ENCODE assay signal across 9 cellular contexts in the genomic region with DNA sequence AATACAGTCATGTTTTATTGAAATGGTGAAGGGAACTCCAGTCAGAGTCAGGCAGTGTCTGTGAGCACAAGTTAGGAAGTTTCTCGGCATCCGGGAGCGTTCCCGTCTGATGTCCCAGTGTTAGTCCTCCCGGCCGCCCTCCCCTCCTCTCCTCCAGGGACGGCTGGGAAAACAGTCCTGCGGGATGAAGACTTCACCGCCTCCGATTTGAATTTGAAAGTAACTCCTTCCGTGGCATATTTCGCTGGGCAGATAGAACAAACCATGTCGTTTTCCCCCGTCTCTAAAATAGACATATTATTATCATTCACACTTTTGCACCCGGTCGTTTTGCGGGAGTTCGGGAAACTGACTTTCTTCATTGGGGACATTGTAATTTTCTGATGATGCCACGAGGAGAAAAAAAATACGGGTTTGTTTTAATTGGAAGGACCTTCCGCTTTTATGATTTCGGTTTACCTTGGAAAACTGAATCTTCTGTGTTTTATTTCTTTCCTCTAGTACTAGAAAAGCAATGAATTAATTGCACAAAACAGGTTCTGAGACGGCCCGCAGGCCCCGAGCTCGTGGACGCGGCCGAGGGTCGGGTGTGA.
DNase-seq lines count a peak whose midpoint lies in the region; ATAC-seq and TF ChIP-seq lines count a peak whose summit lies in the region.
"Had no signal": no experiment of that assay in that cellular context is flagged by ENCODE, and none has a peak within 500 bp of the region (broad histone marks: within the 10 kb centered on the region; RNA-seq: fewer than 3 reads in every experiment).

No MANE protein-coding gene starts in this region.

- peaks cover 51% of the 10 kb centered on the region for H3K27me3 Mint-ChIP-seq in activated naive CD8-positive, alpha-beta T cell treated with anti-CD3 and anti-CD28 coated beads for 36 hours
- peaks cover 33 to 65% of the 10 kb centered on the region in 2 donors for H3K27me3 Mint-ChIP-seq in stimulated activated naive B cell treated with anti-CD40 and anti-IgM and Interleukin-4, amounts not matched to agents 10 μg/mL and 1 μg/mL and 100 μg/mL, for 72 hours

- 0 out of 2 replicates have a peak overlapping the region, but pooled peaks have one; percentile 22 for H2AFZ ChIP-seq in SK-N-SH (ENCODE audit: low read depth)

- H3K9me3 Mint-ChIP-seq in activated naive CD8-positive, alpha-beta T cell treated with anti-CD3 and anti-CD28 coated beads for 36 hours: no peaks in the 10 kb centered on the region
- H3K9me3 Mint-ChIP-seq in stimulated activated naive B cell treated with anti-CD40 and anti-IgM and Interleukin-4, amounts not matched to agents 10 μg/mL and 1 μg/mL and 100 μg/mL, for 72 hours: no peaks in the 10 kb centered on the region

- H3K4me3 ChIP-seq in SK-N-SH (ENCODE audit: low read depth in 2 of 2, low read length in 1 of 2) (peak overlapping the region in 1 of 2 experiments; percentile 37; a peak in 3 of 4 replicates), iPS-20b (ENCODE audit: low read length) (peak overlapping the region; percentile 53; the same call in 1 of the 2 replicates)

- H3K4me2 ChIP-seq in SK-N-SH: peak overlapping the region; percentile 33; the same call in 1 of the 2 replicates

- H3K9me3 ChIP-seq in SK-N-SH: no peaks in the 10 kb centered on the region
- no peaks in the 10 kb centered on the region for H3K9me3 ChIP-seq in iPS-20b (ENCODE audit: insufficient read depth, low read depth, low read length)

- TF ChIP-seq RAD21 in SK-N-SH (IDR thresholded peaks at IDR 0.05; ENCODE audit: low read length): no peak

- no peaks in the 10 kb centered on the region; a peak in 1 of 4 replicates for H3K4me1 ChIP-seq in SK-N-SH (ENCODE audit: control insufficient read depth in 1 of 2, insufficient read depth in 2 of 2, low read depth in 1 of 2, low read length in 1 of 2)
- H3K4me1 ChIP-seq in iPS-20b (ENCODE audit: insufficient read depth, low read length): peaks cover 20% of the 10 kb centered on the region; the same call in 1 of the 2 replicates

- WGBS in SK-N-SH (ENCODE audit: low lambda C conversion rate): 23% methylated on average over 29 of the region's 30 CpGs

- TF ChIP-seq CTCF in SK-N-SH (IDR thresholded peaks at IDR 0.05): no peak

- CTCF ChIA-PET in SK-N-SH (lab: Yijun Ruan, JAX): interaction anchor here (2.8 kb wide), 1 partner anchor 21 kb away, joined by 11 read pairs; no protein-coding TSS in a partner anchor

- no peaks in the 10 kb centered on the region for H3K36me3 Mint-ChIP-seq in activated naive CD8-positive, alpha-beta T cell treated with anti-CD3 and anti-CD28 coated beads for 36 hours
- no peaks in the 10 kb centered on the region for H3K36me3 Mint-ChIP-seq in stimulated activated naive B cell treated with anti-CD40 and anti-IgM and Interleukin-4, amounts not matched to agents 10 μg/mL and 1 μg/mL and 100 μg/mL, for 72 hours

- H3K36me3 ChIP-seq in SK-N-SH (replicated peaks in 1 of 2; ENCODE audit: control insufficient read depth in 1 of 2, insufficient read depth in 2 of 2, low read length in 1 of 2) (no peaks in the 10 kb centered on the region), iPS-20b (ENCODE audit: insufficient read depth, low read depth, low read length) (no peaks in the 10 kb centered on the region)

- no peaks in the 10 kb centered on the region for H3K79me2 ChIP-seq in SK-N-SH (ENCODE audit: insufficient read depth)

- no peaks in the 10 kb centered on the region for H3F3A ChIP-seq in SK-N-SH (replicated peaks; ENCODE audit: insufficient read depth)

- no peak for TF ChIP-seq EP300 in SK-N-SH (IDR thresholded peaks at IDR 0.05; ENCODE audit: borderline replicate concordance in 1 of 2, low read depth in 1 of 2, low read length in 1 of 2)

- no peaks in the 10 kb centered on the region for H4K20me1 ChIP-seq in SK-N-SH (ENCODE audit: insufficient read depth)

- peaks cover 10% of the 10 kb centered on the region for H3K4me1 Mint-ChIP-seq in activated naive CD8-positive, alpha-beta T cell treated with anti-CD3 and anti-CD28 coated beads for 36 hours
- H3K4me1 Mint-ChIP-seq in stimulated activated naive B cell treated with anti-CD40 and anti-IgM and Interleukin-4, amounts not matched to agents 10 μg/mL and 1 μg/mL and 100 μg/mL, for 72 hours: peaks cover 9 to 20% of the 10 kb centered on the region in 2 donors

- H3K9me2 ChIP-seq in SK-N-SH: no peaks in the 10 kb centered on the region

- no peak overlapping the region for H3K27ac ChIP-seq in SK-N-SH (ENCODE audit: low read depth in 2 of 2, low read length in 1 of 2)
- no peak overlapping the region for H3K27ac ChIP-seq in iPS-20b (ENCODE audit: low read length)
- H3K27ac ChIP-seq: VCaP had no signal

- no peak overlapping the region for H3K27ac Mint-ChIP-seq in activated naive CD8-positive, alpha-beta T cell treated with anti-CD3 and anti-CD28 coated beads for 36 hours
- H3K27ac Mint-ChIP-seq in stimulated activated naive B cell treated with anti-CD40 and anti-IgM and Interleukin-4, amounts not matched to agents 10 μg/mL and 1 μg/mL and 100 μg/mL, for 72 hours: peak overlapping the region; percentile 78

- H3K9ac ChIP-seq in SK-N-SH (no peak overlapping the region), iPS-20b (ENCODE audit: low read depth, low read length) (peak overlapping the region; percentile 35; the same call in 1 of the 2 replicates)

- H3K4me3 Mint-ChIP-seq in activated naive CD8-positive, alpha-beta T cell treated with anti-CD3 and anti-CD28 coated beads for 36 hours: peak overlapping the region; percentile 64
- H3K4me3 Mint-ChIP-seq in stimulated activated naive B cell treated with anti-CD40 and anti-IgM and Interleukin-4, amounts not matched to agents 10 μg/mL and 1 μg/mL and 100 μg/mL, for 72 hours: peak overlapping the region; percentile 77 to 83

- DNase-seq in SK-N-SH (peak; percentile 43), NCI-H774 (lab: John Stamatoyannopoulos, UW) (no peak)
- DNase-seq in activated naive CD8-positive, alpha-beta T cell treated with anti-CD3 and anti-CD28 coated beads for 36 hours: no peak
- no peak for DNase-seq in stimulated activated naive B cell treated with anti-CD40 and anti-IgM and Interleukin-4, amounts not matched to agents 10 μg/mL and 1 μg/mL and 100 μg/mL, for 72 hours

- POLR2A ChIA-PET in SK-N-SH (lab: Yijun Ruan, JAX): no interaction called here

- ATAC-seq in SK-N-SH treated with all-trans-retinoic acid at 6 μM for 48 hours (no peak), HG03521 (IDR thresholded peaks at IDR 0.05; ENCODE audit: unreplicated experiment) (no peak), GM19324 (IDR thresholded peaks at IDR 0.05; ENCODE audit: low FRiP score, unreplicated experiment) (no peak)
- ATAC-seq in stimulated activated naive B cell treated with anti-CD40 and anti-IgM and Interleukin-4, amounts not matched to agents 10 μg/mL and 1 μg/mL and 100 μg/mL, for 72 hours (replicated peaks): no peak

- H3K27me3 ChIP-seq in SK-N-SH (ENCODE audit: insufficient read depth): peaks cover 84% of the 10 kb centered on the region
- peaks cover 54% of the 10 kb centered on the region for H3K27me3 ChIP-seq in iPS-20b (ENCODE audit: insufficient read depth, low read length)

TF ChIP-seq in SK-N-SH, 30 proteins besides CTCF, POLR2A, EP300 and RAD21 (continues in another document):
- TF ChIP-seq, protein P1, sequence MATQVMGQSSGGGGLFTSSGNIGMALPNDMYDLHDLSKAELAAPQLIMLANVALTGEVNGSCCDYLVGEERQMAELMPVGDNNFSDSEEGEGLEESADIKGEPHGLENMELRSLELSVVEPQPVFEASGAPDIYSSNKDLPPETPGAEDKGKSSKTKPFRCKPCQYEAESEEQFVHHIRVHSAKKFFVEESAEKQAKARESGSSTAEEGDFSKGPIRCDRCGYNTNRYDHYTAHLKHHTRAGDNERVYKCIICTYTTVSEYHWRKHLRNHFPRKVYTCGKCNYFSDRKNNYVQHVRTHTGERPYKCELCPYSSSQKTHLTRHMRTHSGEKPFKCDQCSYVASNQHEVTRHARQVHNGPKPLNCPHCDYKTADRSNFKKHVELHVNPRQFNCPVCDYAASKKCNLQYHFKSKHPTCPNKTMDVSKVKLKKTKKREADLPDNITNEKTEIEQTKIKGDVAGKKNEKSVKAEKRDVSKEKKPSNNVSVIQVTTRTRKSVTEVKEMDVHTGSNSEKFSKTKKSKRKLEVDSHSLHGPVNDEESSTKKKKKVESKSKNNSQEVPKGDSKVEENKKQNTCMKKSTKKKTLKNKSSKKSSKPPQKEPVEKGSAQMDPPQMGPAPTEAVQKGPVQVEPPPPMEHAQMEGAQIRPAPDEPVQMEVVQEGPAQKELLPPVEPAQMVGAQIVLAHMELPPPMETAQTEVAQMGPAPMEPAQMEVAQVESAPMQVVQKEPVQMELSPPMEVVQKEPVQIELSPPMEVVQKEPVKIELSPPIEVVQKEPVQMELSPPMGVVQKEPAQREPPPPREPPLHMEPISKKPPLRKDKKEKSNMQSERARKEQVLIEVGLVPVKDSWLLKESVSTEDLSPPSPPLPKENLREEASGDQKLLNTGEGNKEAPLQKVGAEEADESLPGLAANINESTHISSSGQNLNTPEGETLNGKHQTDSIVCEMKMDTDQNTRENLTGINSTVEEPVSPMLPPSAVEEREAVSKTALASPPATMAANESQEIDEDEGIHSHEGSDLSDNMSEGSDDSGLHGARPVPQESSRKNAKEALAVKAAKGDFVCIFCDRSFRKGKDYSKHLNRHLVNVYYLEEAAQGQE (IDR thresholded peaks at IDR 0.05; ENCODE audit: low read depth, low read length): no peak

TF ChIP-seq in SK-N-SH treated with all-trans-retinoic acid at 6 μM for 48 hours, 23 proteins besides CTCF, POLR2A, EP300 and RAD21:
- TF ChIP-seq CSDC2 (CRISPR knock-in tag; IDR thresholded peaks at IDR 0.05): no peak
- TF ChIP-seq BACH2 (CRISPR knock-in tag; IDR thresholded peaks at IDR 0.05; ENCODE audit: borderline replicate concordance): no peak
- no peak for TF ChIP-seq PPARA (CRISPR knock-in tag; IDR thresholded peaks at IDR 0.05; ENCODE audit: borderline replicate concordance)
